Comparison of ENCODE assay signal across 1 cellular context in genomic region chr19:35990771-35991730, GRCh38.
A peak's percentile ranks its signal among the peaks of the same experiment; 100 is the strongest.
TF ChIP-seq lines count a peak whose summit lies in the region.

No MANE protein-coding gene starts in this region.

TF ChIP-seq in HepG2, 621 proteins besides CTCF, POLR2A, EP300 and RAD21 (continues in another document):
- TF ChIP-seq ZMAT3 (CRISPR knock-in tag; conservative IDR thresholded peaks at IDR 0.05): no peak
- TF ChIP-seq ZNF460 (CRISPR knock-in tag; IDR thresholded peaks at IDR 0.05; ENCODE audit: borderline replicate concordance): peak; percentile 44; the same call in 1 of the 2 replicates
- TF ChIP-seq HNF4A (CRISPR knock-in tag; IDR thresholded peaks at IDR 0.05): peak; percentile 51
- peak; percentile 39; the same call in 1 of the 2 replicates for TF ChIP-seq NCOA2 (CRISPR knock-in tag; IDR thresholded peaks at IDR 0.05)
- TF ChIP-seq PAXIP1 (CRISPR knock-in tag; conservative IDR thresholded peaks at IDR 0.05): peak; percentile 46
- no peak for TF ChIP-seq ZNF530 (CRISPR knock-in tag; IDR thresholded peaks at IDR 0.05; ENCODE audit: low read depth)
- TF ChIP-seq ZNF414 (CRISPR knock-in tag; IDR thresholded peaks at IDR 0.05): no peak
- no peak for TF ChIP-seq NCOA5 (CRISPR knock-in tag; IDR thresholded peaks at IDR 0.05)
- no peak for TF ChIP-seq HNRNPH1 (optimal IDR thresholded peaks at IDR 0.05; ENCODE audit: low read depth, low read length)
- 0 out of 2 replicates have a peak, but pooled peaks have one; percentile 6 for TF ChIP-seq BHLHE40 (IDR thresholded peaks at IDR 0.05; ENCODE audit: low read length)
- no peak for TF ChIP-seq ARHGAP35 (CRISPR knock-in tag; IDR thresholded peaks at IDR 0.05; ENCODE audit: borderline replicate concordance)
- TF ChIP-seq ZNF318 (CRISPR knock-in tag; IDR thresholded peaks at IDR 0.05): no peak
- TF ChIP-seq SOX13 (IDR thresholded peaks at IDR 0.05): no peak
- TF ChIP-seq SOX13 (CRISPR knock-in tag; conservative IDR thresholded peaks at IDR 0.05 in 1 of 2, IDR thresholded peaks at IDR 0.05 in 1 of 2): peak in 1 of 2 experiments; percentile 56; a peak in 2 of 4 replicates
- TF ChIP-seq HOXA3 (CRISPR knock-in tag; IDR thresholded peaks at IDR 0.05): peak; percentile 36; the same call in 1 of the 2 replicates
- TF ChIP-seq ZNF512 (CRISPR knock-in tag; IDR thresholded peaks at IDR 0.05): peak; percentile 85; the same call in 1 of the 2 replicates
- TF ChIP-seq ZNF773 (CRISPR knock-in tag; IDR thresholded peaks at IDR 0.05; ENCODE audit: borderline replicate concordance): no peak
- no peak for TF ChIP-seq ZNF550 (CRISPR knock-in tag; IDR thresholded peaks at IDR 0.05; ENCODE audit: borderline replicate concordance)
- TF ChIP-seq TBX3 (IDR thresholded peaks at IDR 0.05; ENCODE audit: borderline replicate concordance): peak; percentile 19; the same call in 1 of the 2 replicates
- TF ChIP-seq KLF6 (CRISPR knock-in tag; IDR thresholded peaks at IDR 0.05): no peak
- no peak for TF ChIP-seq ETS1 (CRISPR knock-in tag; IDR thresholded peaks at IDR 0.05)
- 0 out of 2 replicates have a peak, but pooled peaks have one; percentile 13 for TF ChIP-seq FOXA3 (CRISPR knock-in tag; IDR thresholded peaks at IDR 0.05)
- TF ChIP-seq HDAC1 (CRISPR knock-in tag; IDR thresholded peaks at IDR 0.05): 0 out of 2 replicates have a peak, but pooled peaks have one; percentile 28
- TF ChIP-seq BCL6 (CRISPR knock-in tag; IDR thresholded peaks at IDR 0.05): peak; percentile 23; the same call in 1 of the 2 replicates
- no peak for TF ChIP-seq ATF7-NPFF (CRISPR knock-in tag; IDR thresholded peaks at IDR 0.05; ENCODE audit: low read depth)
- TF ChIP-seq ZEB1 (IDR thresholded peaks at IDR 0.05; ENCODE audit: insufficient replicate concordance, low read depth): no peak
- TF ChIP-seq DRAP1 (CRISPR knock-in tag; IDR thresholded peaks at IDR 0.05): no peak
- TF ChIP-seq SALL1 (CRISPR knock-in tag; IDR thresholded peaks at IDR 0.05): 0 out of 2 replicates have a peak, but pooled peaks have one; percentile 17
- no peak for TF ChIP-seq SP1 (IDR thresholded peaks at IDR 0.05)
- no peak for TF ChIP-seq SP1 (CRISPR knock-in tag; IDR thresholded peaks at IDR 0.05)
- peak; percentile 46; the same call in 1 of the 2 replicates for TF ChIP-seq RARA (CRISPR knock-in tag; IDR thresholded peaks at IDR 0.05)
- TF ChIP-seq ZNF362 (CRISPR knock-in tag; IDR thresholded peaks at IDR 0.05; ENCODE audit: borderline replicate concordance): peak; percentile 71
- TF ChIP-seq THAP11 (CRISPR knock-in tag; IDR thresholded peaks at IDR 0.05): 0 out of 2 replicates have a peak, but pooled peaks have one; percentile 28
- TF ChIP-seq ZNF382 (CRISPR knock-in tag; IDR thresholded peaks at IDR 0.05; ENCODE audit: borderline replicate concordance): no peak
- no peak for TF ChIP-seq DMAP1 (CRISPR knock-in tag; IDR thresholded peaks at IDR 0.05)
- peak; percentile 99; the same call in 1 of the 2 replicates for TF ChIP-seq ZNF782 (CRISPR knock-in tag; IDR thresholded peaks at IDR 0.05; ENCODE audit: borderline replicate concordance)
- peak; percentile 37; the same call in 1 of the 2 replicates for TF ChIP-seq GATAD2A (CRISPR knock-in tag; IDR thresholded peaks at IDR 0.05)
- TF ChIP-seq SOX6 (IDR thresholded peaks at IDR 0.05): no peak
- 0 out of 2 replicates have a peak, but pooled peaks have one; percentile 37 for TF ChIP-seq SOX6 (CRISPR knock-in tag; IDR thresholded peaks at IDR 0.05)
- no peak for TF ChIP-seq AHR (CRISPR knock-in tag; IDR thresholded peaks at IDR 0.05)
- TF ChIP-seq GABPB1 (CRISPR knock-in tag; IDR thresholded peaks at IDR 0.05): 0 out of 2 replicates have a peak, but pooled peaks have one; percentile 13
- TF ChIP-seq ZMYM2 (CRISPR knock-in tag; IDR thresholded peaks at IDR 0.05): no peak
- TF ChIP-seq REST (IDR thresholded peaks at IDR 0.05; ENCODE audit: borderline replicate concordance in 1 of 2, low read depth in 1 of 2, low read length in 2 of 2): no peak
